In genomic region chr11:11261629-11262028, GRCh38 we compare ENCODE assay signal across 1 cellular context.
TF ChIP-seq lines count a peak whose summit lies in the region.

No MANE protein-coding gene starts in this region.

TF ChIP-seq in H1, 55 proteins besides CTCF, POLR2A, EP300 and RAD21 (continued from another document):
- TF ChIP-seq E2F6 (IDR thresholded peaks at IDR 0.05) (no peak), POLR2AphosphoS5 (IDR thresholded peaks at IDR 0.05; ENCODE audit: low read depth, low read length) (no peak), CTBP2 (IDR thresholded peaks at IDR 0.05; ENCODE audit: borderline replicate concordance, insufficient read depth, insufficient read length, low read length) (no peak), EZH2 (IDR thresholded peaks at IDR 0.05; ENCODE audit: low read depth, low read length, severe bottlenecking) (no peak), TCF12 (IDR thresholded peaks at IDR 0.05; ENCODE audit: low read depth, low read length) (no peak), GTF2F1 (IDR thresholded peaks at IDR 0.05; ENCODE audit: borderline replicate concordance, low read depth, low read length) (no peak), HDAC6 (IDR thresholded peaks at IDR 0.05; ENCODE audit: low read depth, low read length) (no peak), SUZ12 (IDR thresholded peaks at IDR 0.05; ENCODE audit: low read length) (no peak), SIRT6 (IDR thresholded peaks at IDR 0.05; ENCODE audit: low read length) (no peak), HDAC2 (IDR thresholded peaks at IDR 0.05; ENCODE audit: borderline replicate concordance in 1 of 2, low read depth in 2 of 2, low read length in 2 of 2) (no peak), TAF7 (optimal IDR thresholded peaks at IDR 0.05; ENCODE audit: borderline replicate concordance, low read depth, low read length) (no peak)
